In the genomic region with DNA sequence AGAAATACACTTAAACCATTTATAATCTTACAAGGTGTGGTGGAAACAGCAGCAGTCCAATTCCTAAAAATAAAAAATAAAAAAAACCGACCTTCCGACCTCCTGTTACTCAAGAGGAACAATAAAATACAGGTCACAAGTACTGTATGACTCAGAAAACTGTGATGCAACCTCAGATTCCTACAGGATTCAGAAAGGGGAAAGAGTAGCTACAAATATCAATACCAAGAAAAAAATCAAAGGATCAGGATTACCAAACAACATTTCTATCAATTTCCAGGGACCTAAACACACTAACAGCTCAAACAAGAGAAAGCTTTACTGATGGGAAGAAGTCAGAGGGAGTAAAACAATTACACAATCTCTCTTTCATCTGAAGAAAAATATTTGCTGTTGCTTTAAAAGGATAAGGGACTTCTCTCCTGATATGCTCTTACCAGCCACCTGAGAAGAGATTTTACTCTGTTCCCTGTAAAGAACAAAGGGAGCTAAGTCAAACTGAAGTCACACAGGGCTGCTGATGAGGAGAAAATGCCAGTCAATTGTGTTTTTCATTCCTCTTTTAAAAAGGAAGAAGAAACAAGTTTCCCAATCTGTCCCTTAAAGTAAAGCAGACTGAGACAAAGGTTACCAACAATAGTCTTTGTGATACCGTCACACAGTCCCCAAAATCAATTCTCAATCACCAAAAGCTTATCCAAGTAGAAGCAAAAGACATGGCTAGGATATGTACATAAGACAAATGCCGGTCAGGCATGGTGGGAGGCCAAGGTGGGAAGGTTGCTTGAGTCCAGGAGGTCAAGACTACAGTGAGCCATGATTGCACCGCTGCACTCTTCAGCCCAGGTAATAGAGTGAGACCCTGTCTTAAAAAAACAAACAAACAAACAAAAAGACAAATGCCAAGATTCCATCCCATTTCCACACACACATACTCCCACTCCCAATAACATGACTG, we compare ENCODE assay signal across 8 cellular contexts. TPM values are rescaled to one million over a fixed set of nuclear protein-coding genes. Genes with fewer than 3 reads are reported as not detected.
DNase-seq lines count a peak whose midpoint lies in the region; ATAC-seq and TF ChIP-seq lines count a peak whose summit lies in the region.

No MANE protein-coding gene starts in this region.

- no peaks in the 10 kb centered on the region for H3K27me3 ChIP-seq in uterus

- peak overlapping the region; percentile 43; the same call in 1 of the 2 replicates for H3K27ac ChIP-seq in C4-2B
- H3K27ac ChIP-seq in uterus, result peak overlapping the region; percentile 75 to 92

- peak overlapping the region; percentile 66 for H3K27ac Mint-ChIP-seq in MCF 10A (ENCODE audit: low read depth, unreplicated experiment)

- POLR2A ChIA-PET in MCF 10A (lab: Yijun Ruan, JAX), result interaction anchor here (0.6 to 9.6 kb wide), 27 partner anchors 8 to 549 kb away, joined by 3 to 108 read pairs (median 4); a partner anchor contains a TSS

- no peaks in the 10 kb centered on the region for H3K9me3 ChIP-seq in uterus

- no peaks in the 10 kb centered on the region for H3K27me3 Mint-ChIP-seq in MCF 10A (ENCODE audit: insufficient read depth, unreplicated experiment)

- no peak for TF ChIP-seq CTCF in C4-2B (conservative IDR thresholded peaks at IDR 0.05)
- no peak for TF ChIP-seq CTCF in MCF 10A (IDR thresholded peaks at IDR 0.05; ENCODE audit: unreplicated experiment)
- no peak for TF ChIP-seq CTCF in uterus (IDR thresholded peaks at IDR 0.05)

- intact Hi-C loops in MCF 10A (cut with micrococcal nuclease) (no loop called here), uterus (cut with DNase I; ENCODE audit: low total_unique reads) (no loop called here)

- BruUV-seq in MCF 10A (replicated peaks; lab: Mats Ljungman, UMichigan), result no TSS peak

- peak overlapping the region; percentile 37 for H3K4me3 Mint-ChIP-seq in MCF 10A (ENCODE audit: unreplicated experiment)

- ATAC-seq in left lobe of liver (peak; percentile 73), GM21529 (IDR thresholded peaks at IDR 0.05; ENCODE audit: unreplicated experiment) (no peak)

- H3K4me1 ChIP-seq in uterus, result peaks cover 12 to 14% of the 10 kb centered on the region in 2 donors

- DNase-seq in KG1 (lab: John Stamatoyannopoulos, UW) (peak; percentile 48), MCF 10A (ENCODE audit: unreplicated experiment) (peak; percentile 87), left lobe of liver (ENCODE audit: low spot score) (no peak), uterus (peak in 1 of 2 donors; percentile 33), mesenteric fat pad (ENCODE audit: low spot score) (no peak), pons (ENCODE audit: low spot score) (no peak)

- no peak overlapping the region for H3K4me3 ChIP-seq in uterus

- H3K36me3 Mint-ChIP-seq in MCF 10A (ENCODE audit: insufficient read depth, unreplicated experiment), result no peaks in the 10 kb centered on the region

- TF ChIP-seq POLR2A in uterus (IDR thresholded peaks at IDR 0.05), result no peak

- H3K4me1 Mint-ChIP-seq in MCF 10A (ENCODE audit: insufficient read depth, unreplicated experiment), result peaks cover 31% of the 10 kb centered on the region

- no peaks in the 10 kb centered on the region for H3K9me3 Mint-ChIP-seq in MCF 10A (ENCODE audit: unreplicated experiment)

- H3K36me3 ChIP-seq in uterus, result no peaks in the 10 kb centered on the region

- CTCF ChIA-PET in MCF 10A (lab: Yijun Ruan, JAX), result interaction anchor here (0.6 to 1.6 kb wide), 9 partner anchors 8 to 209 kb away, joined by 3 to 6 read pairs (median 3); a partner anchor contains a TSS

RNA-seq across cellular contexts. Expression of a gene that starts 39.3 kb away (rescaled TPM):
- 19.6 and 28.5 TPM in 2 replicates for total RNA-seq in MCF 10A (2022)
- 14.7 TPM for total RNA-seq in left lobe of liver
- 10 to 100 TPM; 22.6 to 55.3 (median 41.4) TPM for total RNA-seq in uterus
- 22.3 TPM for total RNA-seq in mesenteric fat pad

Comparison
In these comparisons a context has a peak if more than half of its experiments do, and no peak if none do; other contexts are left out.
1. DNase-seq: peak in KG1 (single experiment) and MCF 10A (single experiment); none in left lobe of liver (single experiment), mesenteric fat pad (single experiment) and pons (single experiment).